8 cellular contexts compared by ENCODE assay signal in the genomic region with DNA sequence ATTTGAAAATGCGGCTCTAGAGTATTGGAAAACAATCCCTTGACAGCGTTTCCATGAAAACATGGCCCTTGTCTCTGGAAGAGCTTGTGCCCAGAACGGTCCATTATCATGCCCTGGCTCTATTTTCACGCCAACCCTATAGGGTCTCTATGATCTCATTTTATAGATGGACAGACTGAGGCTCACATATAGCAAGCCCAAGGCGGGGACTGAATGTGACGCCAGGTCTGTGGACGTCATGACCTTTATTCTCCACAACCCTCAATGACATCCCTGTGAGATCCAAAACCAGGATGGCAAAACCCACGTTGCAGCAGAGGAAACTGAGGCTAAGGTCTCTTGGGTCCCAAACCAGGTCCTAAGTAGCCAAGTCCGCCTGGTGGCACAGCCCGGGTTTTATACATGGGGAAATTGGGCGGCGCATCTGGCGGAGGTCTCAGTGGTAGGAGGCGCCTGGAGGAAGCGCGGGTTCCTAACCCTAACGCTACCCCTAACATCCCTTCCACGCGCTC. TPM values are rescaled to one million over a fixed set of nuclear protein-coding genes. Genes with fewer than 3 reads are reported as not detected.
A peak's percentile ranks its signal among the peaks of the same experiment; 100 is the strongest.
DNase-seq lines count a peak whose midpoint lies in the region; ATAC-seq, FAIRE-seq and TF ChIP-seq lines count a peak whose summit lies in the region.

No MANE protein-coding gene starts in this region.

- H3K79me2 ChIP-seq in astrocyte (ENCODE audit: insufficient read depth, low read length): peaks cover 26% of the 10 kb centered on the region

- peaks cover 3% of the 10 kb centered on the region for H4K20me1 ChIP-seq in astrocyte (ENCODE audit: insufficient read depth, low read length)

- intact Hi-C loops in heart right ventricle (cut with DNase I): loop anchor here in 1 of 10 donors (5.0 kb wide), 1 partner anchor 43 kb away; the partner anchor contains the start of gene PGLS
- intact Hi-C loops in left cardiac atrium (cut with DNase I): no loop called here
- intact Hi-C loops in vagina (cut with DNase I): no loop called here

- H3K4me1 Mint-ChIP-seq in astrocyte (ENCODE audit: low read depth, unreplicated experiment): peaks cover 8% of the 10 kb centered on the region

- no peaks in the 10 kb centered on the region for H3K9me3 Mint-ChIP-seq in astrocyte (ENCODE audit: unreplicated experiment)

- H3K27me3 ChIP-seq in heart right ventricle (no peaks in the 10 kb centered on the region), astrocyte (ENCODE audit: insufficient read depth, low read length) (no peaks in the 10 kb centered on the region), vagina (no peaks in the 10 kb centered on the region)

- H3K4me1 ChIP-seq in heart right ventricle (peaks cover 8 to 68% (median 46%) of the 10 kb centered on the region in 9 donors), astrocyte (ENCODE audit: insufficient read depth, low read length) (peaks cover 15% of the 10 kb centered on the region), mesodermal cell (ENCODE audit: control insufficient read depth, insufficient read depth, low read length, poor library complexity, severe bottlenecking) (peaks cover 3% of the 10 kb centered on the region), vagina (peaks cover 33% of the 10 kb centered on the region)

- H3K4me2 ChIP-seq in astrocyte (ENCODE audit: low read length): peak overlapping the region; percentile 86

- peak overlapping the region; percentile 93 for H3K9ac ChIP-seq in astrocyte (ENCODE audit: low read length)

- TF ChIP-seq POLR2A in vagina (IDR thresholded peaks at IDR 0.05): no peak

- H3K4me3 ChIP-seq in heart right ventricle (peak overlapping the region in 9 of 10 donors; percentile 73 to 95 (median 87)), astrocyte (ENCODE audit: insufficient read depth, low read depth, low read length) (peak overlapping the region; percentile 88), mesodermal cell (ENCODE audit: extremely low read depth, insufficient read depth, low read length, poor library complexity, severe bottlenecking) (peak overlapping the region; percentile 72), vagina (peak overlapping the region; percentile 93 to 95)

- H3K36me3 Mint-ChIP-seq in astrocyte (ENCODE audit: low read depth, unreplicated experiment): peaks cover 3% of the 10 kb centered on the region

- peak in 1 of 8 donors; percentile 0 for ATAC-seq in heart right ventricle
- no peak for ATAC-seq in left cardiac atrium
- no peak for ATAC-seq in HG03520 (IDR thresholded peaks at IDR 0.05; ENCODE audit: unreplicated experiment)

- peaks cover 0 to 30% (median 4%) of the 10 kb centered on the region in 9 donors for H3K36me3 ChIP-seq in heart right ventricle
- H3K36me3 ChIP-seq in astrocyte (ENCODE audit: insufficient read depth, low read length): peaks cover 8% of the 10 kb centered on the region
- peaks cover 22% of the 10 kb centered on the region for H3K36me3 ChIP-seq in mesodermal cell (ENCODE audit: control insufficient read depth, insufficient read depth, low read length)
- peaks cover 0 to 11% of the 10 kb centered on the region in 2 donors for H3K36me3 ChIP-seq in vagina

- H3K27ac ChIP-seq in heart right ventricle (peak overlapping the region; percentile 55 to 94 (median 91)), astrocyte (ENCODE audit: low read depth, low read length) (peak overlapping the region; percentile 22), mesodermal cell (ENCODE audit: low read depth, low read length, severe bottlenecking) (no peak overlapping the region), vagina (peak overlapping the region; percentile 75)

- FAIRE-seq in astrocyte (lab: Jason Lieb, UNC): no peak

- no peaks in the 10 kb centered on the region for H3K27me3 Mint-ChIP-seq in astrocyte (ENCODE audit: low read depth, unreplicated experiment)

- TF ChIP-seq CTCF in heart right ventricle (IDR thresholded peaks at IDR 0.05): no peak
- no peak for TF ChIP-seq CTCF in astrocyte (IDR thresholded peaks at IDR 0.05; ENCODE audit: insufficient read depth, low read depth, low read length)
- TF ChIP-seq CTCF in vagina (IDR thresholded peaks at IDR 0.05): no peak

- DNase-seq in heart right ventricle: no peak
- no peak for DNase-seq in left cardiac atrium
- DNase-seq in astrocyte (ENCODE audit: low read depth): no peak
- DNase-seq in vagina (ENCODE audit: extremely low spot score in 2 of 2): no peak
- DNase-seq in T1000 (lab: John Stamatoyannopoulos, UW): no peak
- DNase-seq in DMS53 (lab: John Stamatoyannopoulos, UW): no peak

- H2AFZ ChIP-seq in astrocyte (ENCODE audit: low read depth, low read length): peak overlapping the region; percentile 93

- H3K4me3 Mint-ChIP-seq in astrocyte (ENCODE audit: unreplicated experiment): peak overlapping the region; percentile 78

- 13% methylated on average over 19 of the region's 19 CpGs for WGBS in heart right ventricle, 2 donors
- 26 to 34% methylated on average over 12 to 15 of the region's 19 CpGs for WGBS in mesodermal cell (ENCODE audit: insufficient coverage in 2 of 2), 2 experiments

- H3K9me3 ChIP-seq in heart right ventricle (no peaks in the 10 kb centered on the region), astrocyte (ENCODE audit: insufficient read depth, low read depth, low read length) (no peaks in the 10 kb centered on the region), mesodermal cell (ENCODE audit: control insufficient read depth, low read length) (no peaks in the 10 kb centered on the region), vagina (no peaks in the 10 kb centered on the region)

- no peak overlapping the region for H3K27ac Mint-ChIP-seq in astrocyte (ENCODE audit: unreplicated experiment)

RNA-seq across cellular contexts. Expression of gene COLGALT1, which starts 0.4 kb away (rescaled TPM):
- 10 to 100 TPM; 19.7 to 73.8 (median 29.3) TPM for total RNA-seq in heart right ventricle
- 10 to 100 TPM; 28.4 to 38.6 TPM for polyA plus RNA-seq in heart right ventricle
- total RNA-seq in left cardiac atrium: 10 to 100 TPM; 47.7 to 54.8 TPM
- 137 and 152 TPM in 2 replicates for total RNA-seq in astrocyte
- 109 TPM for polyA plus RNA-seq in mesodermal cell (2013, experiment 1 of 2)
- polyA plus RNA-seq in mesodermal cell (2013, experiment 2 of 2): 89.5 TPM
- total RNA-seq in vagina: 55.0 TPM

RNA-seq across cellular contexts. Expression of gene PGLS, which starts 43.6 kb away (rescaled TPM):
- 10 to 100 TPM; 16.2 to 45.4 (median 20.6) TPM for total RNA-seq in heart right ventricle
- polyA plus RNA-seq in heart right ventricle: 10 to 100 TPM; 40.7 to 57.6 TPM
- 10 to 100 TPM; 28.6 to 37.3 TPM for total RNA-seq in left cardiac atrium
- total RNA-seq in astrocyte: 102 and 109 TPM in 2 replicates
- 84.5 TPM for polyA plus RNA-seq in mesodermal cell (2013, experiment 1 of 2)
- polyA plus RNA-seq in mesodermal cell (2013, experiment 2 of 2): 68.6 TPM
- 134 TPM for total RNA-seq in vagina
